In the genomic region with DNA sequence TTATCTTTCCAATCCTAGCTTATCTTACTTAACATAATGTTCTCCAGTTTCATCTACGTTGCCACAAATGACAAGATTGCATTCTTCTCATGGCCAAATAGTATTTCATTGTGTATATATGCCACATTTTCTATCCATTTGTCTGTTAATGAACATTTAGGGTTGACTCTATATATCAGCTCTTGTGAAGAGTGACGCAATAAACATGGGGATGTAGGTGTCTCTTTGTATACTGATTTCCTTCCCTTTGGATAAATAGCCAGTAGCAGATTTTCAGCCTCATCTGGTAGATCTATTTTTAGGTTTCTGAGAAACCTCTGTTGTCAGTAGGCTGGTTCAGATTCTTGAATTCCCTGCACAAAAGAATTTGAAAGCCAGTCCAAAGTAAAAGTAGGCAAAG, we compare ENCODE assay signal across 26 cellular contexts. TPM values are rescaled to one million over a fixed set of nuclear protein-coding genes. Genes with fewer than 3 reads are reported as not detected.
DNase-seq lines count a peak whose midpoint lies in the region; ATAC-seq, FAIRE-seq and TF ChIP-seq lines count a peak whose summit lies in the region.
"Had no signal": no experiment of that assay in that cellular context is flagged by ENCODE, and none has a peak within 500 bp of the region (broad histone marks: within the 10 kb centered on the region; RNA-seq: fewer than 3 reads in every experiment).

No MANE protein-coding gene starts in this region.

- H3K36me3 ChIP-seq in BLaER1 treated with 17β-estradiol and CSF1 and Interleukin-3, amounts not matched to agents 10 nM and 100 nM: no peaks in the 10 kb centered on the region
- H3K36me3 ChIP-seq in IMR-90 (ENCODE audit: control insufficient read depth, insufficient read depth, low read length) (no peaks in the 10 kb centered on the region), smooth muscle cell (ENCODE audit: low read depth) (no peaks in the 10 kb centered on the region), esophagus squamous epithelium (no peaks in the 10 kb centered on the region)
- H3K36me3 ChIP-seq: MG63 had no signal

- no peak overlapping the region for H2BK20ac ChIP-seq in IMR-90 (ENCODE audit: low read depth, low read length)

- H4K5ac ChIP-seq in IMR-90 (ENCODE audit: low read depth, low read length): no peak overlapping the region

- FAIRE-seq in RCC 7860 (lab: Jason Lieb, UNC): no peak

- H3K4me1 ChIP-seq in BLaER1 treated with 17β-estradiol and CSF1 and Interleukin-3, amounts not matched to agents 10 nM and 100 nM: peaks cover 0 to 12% (median 7%) of the 10 kb centered on the region in 10 experiments; a peak in 9 of 20 replicates
- H3K4me1 ChIP-seq in IMR-90 (ENCODE audit: control insufficient read depth, insufficient read depth, low read length) (no peaks in the 10 kb centered on the region), smooth muscle cell (ENCODE audit: low read depth) (no peaks in the 10 kb centered on the region), esophagus squamous epithelium (no peaks in the 10 kb centered on the region)

- H2BK15ac ChIP-seq in IMR-90 (ENCODE audit: low read depth, low read length): no peak overlapping the region

- no peaks in the 10 kb centered on the region for H3K79me2 ChIP-seq in smooth muscle cell (ENCODE audit: low read depth)

- no CpG with 5 or more reads among the region's 2 CpGs for WGBS in IMR-90 (ENCODE audit: extremely low coverage in 2 of 2, insufficient read length in 1 of 2), 2 experiments
- WGBS in smooth muscle cell (ENCODE audit: low lambda C conversion rate): 72% methylated on average over 2 of the region's 2 CpGs
- 57 to 74% methylated on average over 2 of the region's 2 CpGs for whole genome bisulfite sequencing in esophagus squamous epithelium, 2 donors

- H3K4me3 ChIP-seq in BLaER1 treated with 17β-estradiol and CSF1 and Interleukin-3, amounts not matched to agents 10 nM and 100 nM: no peak overlapping the region
- H3K4me3 ChIP-seq in IMR-90 (ENCODE audit: insufficient read depth, low read depth, low read length) (no peak overlapping the region), smooth muscle cell (no peak overlapping the region), esophagus squamous epithelium (no peak overlapping the region)
- H3K4me3 ChIP-seq: MG63, SK-N-MC had no signal

- no peak overlapping the region for H3K56ac ChIP-seq in IMR-90 (ENCODE audit: extremely low read depth, insufficient read depth, low read length)

- no peak overlapping the region for H3K4ac ChIP-seq in IMR-90 (ENCODE audit: low read depth, low read length)

- no peak for TF ChIP-seq RAD21 in IMR-90 (IDR thresholded peaks at IDR 0.05; ENCODE audit: low read length)

- H2AFZ ChIP-seq in IMR-90 (replicated peaks; ENCODE audit: low read length, poor library complexity): no peak overlapping the region
- H2AFZ ChIP-seq in smooth muscle cell (ENCODE audit: low read depth): no peak overlapping the region

- no peak for TF ChIP-seq CTCF in IMR-90 (conservative IDR thresholded peaks at IDR 0.05; ENCODE audit: low read depth, low read length)
- no peak for TF ChIP-seq CTCF in smooth muscle cell (IDR thresholded peaks at IDR 0.05; ENCODE audit: borderline replicate concordance, insufficient read depth, poor library complexity, severe bottlenecking)
- TF ChIP-seq CTCF in esophagus squamous epithelium (IDR thresholded peaks at IDR 0.05): no peak

- H3K14ac ChIP-seq in IMR-90 (replicated peaks; ENCODE audit: low read depth, low read length): no peak overlapping the region

- H3K18ac ChIP-seq in IMR-90 (ENCODE audit: low read depth, low read length): no peak overlapping the region

- no peak overlapping the region for H4K8ac ChIP-seq in IMR-90 (ENCODE audit: low read depth in 2 of 2, low read length in 2 of 2)

- H3K4me1 Mint-ChIP-seq in activated T-helper 17 cell treated with anti-CD3 and anti-CD28 coated beads, Interleukin-2, amount 50 U/mL, for 72 hours: peaks cover 19% of the 10 kb centered on the region

- no peak overlapping the region for H3K9ac ChIP-seq in BLaER1 treated with 17β-estradiol and CSF1 and Interleukin-3, amounts not matched to agents 10 nM and 100 nM
- H3K9ac ChIP-seq in IMR-90 (ENCODE audit: low read depth, low read length) (no peak overlapping the region), smooth muscle cell (ENCODE audit: low read depth) (no peak overlapping the region)

- TF ChIP-seq POLR2A in IMR-90 (IDR thresholded peaks at IDR 0.05; ENCODE audit: low read depth, low read length) (no peak), esophagus squamous epithelium (IDR thresholded peaks at IDR 0.05) (no peak)

- peak overlapping the region; percentile 58 for H3K4me3 Mint-ChIP-seq in activated T-helper 17 cell treated with anti-CD3 and anti-CD28 coated beads, Interleukin-2, amount 50 U/mL, for 72 hours
- H3K4me3 Mint-ChIP-seq: CD8-positive, alpha-beta T cell had no signal

- POLR2A ChIA-PET in IMR-90 (lab: Charles Lee; ENCODE audit: unreplicated experiment): no interaction called here

- peaks cover 10 to 35% (median 29%) of the 10 kb centered on the region in 11 experiments for H3K9me3 ChIP-seq in BLaER1 treated with 17β-estradiol and CSF1 and Interleukin-3, amounts not matched to agents 10 nM and 100 nM (replicated peaks in 1 of 11)
- no peaks in the 10 kb centered on the region for H3K9me3 ChIP-seq in IMR-90 (ENCODE audit: control insufficient read depth, insufficient read depth, low read length)
- no peaks in the 10 kb centered on the region for H3K9me3 ChIP-seq in smooth muscle cell (replicated peaks; ENCODE audit: low read depth)
- H3K9me3 ChIP-seq in esophagus squamous epithelium: no peaks in the 10 kb centered on the region
- H3K9me3 ChIP-seq: MG63 had no signal

- H3F3A ChIP-seq in smooth muscle cell (ENCODE audit: low read depth): no peaks in the 10 kb centered on the region

- no peak overlapping the region for H3K23ac ChIP-seq in IMR-90 (ENCODE audit: low read depth, low read length)

- H3K9me1 ChIP-seq in IMR-90 (ENCODE audit: insufficient read depth, low read length): no peaks in the 10 kb centered on the region

- CTCF ChIA-PET in IMR-90 (lab: Yijun Ruan, JAX): interaction anchor here (0.9 to 1.0 kb wide), 2 partner anchors 9 to 18 kb away, joined by 3 read pairs; a partner anchor contains a TSS

- peaks cover 7% of the 10 kb centered on the region for H3K9me3 Mint-ChIP-seq in activated T-helper 17 cell treated with anti-CD3 and anti-CD28 coated beads, Interleukin-2, amount 50 U/mL, for 72 hours

- H3K4me2 ChIP-seq in BLaER1 treated with 17β-estradiol and CSF1 and Interleukin-3, amounts not matched to agents 10 nM and 100 nM: peak overlapping the region in 6 of 11 experiments; percentile 14 to 55 (median 36); a peak in 10 of 22 replicates
- H3K4me2 ChIP-seq in IMR-90 (ENCODE audit: low read depth, low read length): no peak overlapping the region
- peak overlapping the region; percentile 16 for H3K4me2 ChIP-seq in smooth muscle cell

- H4K91ac ChIP-seq in IMR-90 (ENCODE audit: insufficient read depth, low read depth, low read length): no peak overlapping the region

- peaks cover 3% of the 10 kb centered on the region for H3K27me3 Mint-ChIP-seq in activated T-helper 17 cell treated with anti-CD3 and anti-CD28 coated beads, Interleukin-2, amount 50 U/mL, for 72 hours

- no peak overlapping the region for H2BK120ac ChIP-seq in IMR-90 (ENCODE audit: low read depth, low read length)

- no peaks in the 10 kb centered on the region for H4K20me1 ChIP-seq in BLaER1 treated with 17β-estradiol and CSF1 and Interleukin-3, amounts not matched to agents 10 nM and 100 nM
- no peaks in the 10 kb centered on the region for H4K20me1 ChIP-seq in IMR-90 (ENCODE audit: insufficient read depth, low read length)
- no peaks in the 10 kb centered on the region for H4K20me1 ChIP-seq in smooth muscle cell (ENCODE audit: low read depth)

- no peak overlapping the region for H3K27ac ChIP-seq in BLaER1 treated with 17β-estradiol and CSF1 and Interleukin-3, amounts not matched to agents 10 nM and 100 nM
- H3K27ac ChIP-seq in IMR-90 (ENCODE audit: insufficient read depth, low read length) (no peak overlapping the region), smooth muscle cell (ENCODE audit: low read depth) (no peak overlapping the region), esophagus squamous epithelium (no peak overlapping the region)
- H3K27ac ChIP-seq: C4-2B, HL-60, RWPE1, SK-N-MC had no signal

- intact Hi-C loops in IMR-90 (cut with micrococcal nuclease): no loop called here
- intact Hi-C loops in esophagus squamous epithelium (cut with DNase I): no loop called here

- no peak overlapping the region for H2BK5ac ChIP-seq in IMR-90 (ENCODE audit: low read depth, low read length, poor library complexity, severe bottlenecking)

- no peak for ATAC-seq in IMR-90 (ENCODE audit: low read depth)
- no peak for ATAC-seq in activated T-helper 17 cell treated with anti-CD3 and anti-CD28 coated beads, Interleukin-2, amount 50 U/mL, for 72 hours (replicated peaks)
- ATAC-seq: CD8-positive, alpha-beta T cell; HCT116 had no signal

- peak overlapping the region; percentile 73 for H3K27ac Mint-ChIP-seq in activated T-helper 17 cell treated with anti-CD3 and anti-CD28 coated beads, Interleukin-2, amount 50 U/mL, for 72 hours
- H3K27ac Mint-ChIP-seq: CD8-positive, alpha-beta T cell had no signal

- no peak overlapping the region for H2AK9ac ChIP-seq in IMR-90 (replicated peaks; ENCODE audit: low read depth, low read length, poor library complexity)

- H3K79me1 ChIP-seq in IMR-90 (ENCODE audit: low read depth in 1 of 2, low read length in 2 of 2): no peaks in the 10 kb centered on the region

- H2AK5ac ChIP-seq in IMR-90 (ENCODE audit: low read depth, low read length): no peak overlapping the region

- H3K27me3 ChIP-seq in BLaER1 treated with 17β-estradiol and CSF1 and Interleukin-3, amounts not matched to agents 10 nM and 100 nM: no peaks in the 10 kb centered on the region
- H3K27me3 ChIP-seq in IMR-90 (ENCODE audit: control insufficient read depth, insufficient read depth, low read length) (no peaks in the 10 kb centered on the region), smooth muscle cell (ENCODE audit: low read depth) (no peaks in the 10 kb centered on the region), esophagus squamous epithelium (no peaks in the 10 kb centered on the region)
- H3K27me3 ChIP-seq: MG63 had no signal

- dilution Hi-C loops in IMR-90 (cut with HindIII; ENCODE audit: low sequenced_read_pairs, unreplicated experiment): no loop called here

- no TSS peak for BruUV-seq in IMR-90 (replicated peaks; lab: Mats Ljungman, UMichigan)

- in situ Hi-C loops in IMR-90 (cut with MboI; ENCODE audit: low sequenced_read_pairs): no loop called here

- DNase-seq in IMR-90: no peak
- no peak for DNase-seq in smooth muscle cell (lab: John Stamatoyannopoulos, UW; ENCODE audit: unreplicated experiment)
- DNase-seq in GF-D8 (lab: John Stamatoyannopoulos, UW): no peak
- DNase-seq in RCC 7860 (ENCODE audit: low spot score): no peak
- no peak for DNase-seq in esophagus squamous epithelium (lab: John Stamatoyannopoulos, UW)
- DNase-seq: CD8-positive, alpha-beta T cell; DMS 273 treated with DMSO at 0.1 percent for 48 hours; DMS79; EL; GDM1; MG63; NCI-H1694; NCI-H2029 treated with DMSO at 0.1 percent for 48 hours; NCI-H526 treated with DMSO at 0.1 percent for 48 hours; SHP77 treated with DMSO at 0.1 percent for 48 hours had no signal

- no peaks in the 10 kb centered on the region for H3K36me3 Mint-ChIP-seq in activated T-helper 17 cell treated with anti-CD3 and anti-CD28 coated beads, Interleukin-2, amount 50 U/mL, for 72 hours (ENCODE audit: low read depth)
- H3K36me3 Mint-ChIP-seq: CD8-positive, alpha-beta T cell had no signal

RNA-seq across cellular contexts. Expression of a gene that starts 14.2 kb away (rescaled TPM):
- total RNA-seq in IMR-90 (2012; rRNA removed) (not detected in 2 replicates), smooth muscle cell (not detected in 2 replicates), esophagus squamous epithelium (not detected)
- polyA plus RNA-seq in IMR-90 (2012; rRNA removed) (not detected in 2 replicates), smooth muscle cell (not detected in 2 replicates)
- not detected in 2 replicates for polyA plus RNA-seq in IMR-90 (2012; cell fraction: cytosol; rRNA removed)
- not detected in 2 replicates for polyA plus RNA-seq in IMR-90 (2012; cell fraction: nucleus; rRNA removed; ENCODE audit: low replicate concordance)
- total RNA-seq in activated T-helper 17 cell treated with anti-CD3 and anti-CD28 coated beads, Interleukin-2, amount 50 U/mL, for 72 hours: not detected
- total RNA-seq: A673; CD8-positive, alpha-beta T cell; H4; LHCN-M2; NCI-H460 had no signal

RNA-seq across cellular contexts. Expression of a gene that starts 17.9 kb away (rescaled TPM):
- total RNA-seq in IMR-90 (2012; rRNA removed) (6.3 and 6.7 TPM in 2 replicates), smooth muscle cell (9.1 and 9.8 TPM in 2 replicates), esophagus squamous epithelium (1 to 10 TPM; 7.7 to 9.0 (median 8.5) TPM)
- polyA plus RNA-seq in IMR-90 (2012; rRNA removed) (3.3 and 4.1 TPM in 2 replicates), smooth muscle cell (6.1 and 7.2 TPM in 2 replicates)
- polyA plus RNA-seq in IMR-90 (2012; cell fraction: cytosol; rRNA removed): 0.90 and 1.1 TPM in 2 replicates
- polyA plus RNA-seq in IMR-90 (2012; cell fraction: nucleus; rRNA removed; ENCODE audit: low replicate concordance): 2.4 and 14.2 TPM in 2 replicates
- total RNA-seq in activated T-helper 17 cell treated with anti-CD3 and anti-CD28 coated beads, Interleukin-2, amount 50 U/mL, for 72 hours: 10 to 100 TPM; 26.7 to 69.2 TPM
